ENCODE assay signal across 18 cellular contexts in the genomic region with DNA sequence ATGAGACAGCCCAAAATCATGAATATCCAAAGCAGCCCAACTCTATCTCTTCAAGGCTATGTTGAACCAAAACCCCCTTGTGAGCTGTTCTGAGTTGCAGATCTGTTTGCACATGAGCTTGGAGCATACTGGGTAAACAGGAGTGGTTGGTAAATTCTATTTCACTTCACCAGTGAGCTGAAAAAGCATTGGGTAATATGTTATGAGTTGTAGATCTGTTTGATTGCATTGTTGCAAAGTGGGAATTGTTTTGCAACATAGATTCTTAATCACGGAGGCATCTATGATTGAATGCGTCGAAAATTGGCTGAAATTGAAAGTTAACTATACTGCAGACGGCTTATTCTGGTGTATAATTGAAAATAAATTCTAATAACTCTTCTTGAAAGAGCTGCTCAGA.
"Had no signal": no experiment of that assay in that cellular context is flagged by ENCODE, and none has a peak within 500 bp of the region (broad histone marks: within the 10 kb centered on the region; RNA-seq: fewer than 3 reads in every experiment).

No MANE protein-coding gene starts in this region.

- DNase-seq: activated CD4-positive, alpha-beta T cell treated with anti-CD3 and anti-CD28 coated beads, Interleukin-2, amount 10 ng/mL, durations not matched to agents 24 days and 14 days; activated CD4-positive, CD25-positive, alpha-beta regulatory T cell; activated CD8-positive, alpha-beta T cell treated with anti-CD3 and anti-CD28 coated beads for 36 hours; activated naive CD4-positive, alpha-beta T cell; activated T-cell treated with anti-CD3 and anti-CD28 coated beads, Interleukin-2, amount 50 U/mL, for 1 hour; cortex of kidney; effector CD4-positive, alpha-beta T cell; mesenchymal stem cell; mucosa of descending colon; naive B cell; pancreas; right lobe of liver; stimulated activated CD4-positive, alpha-beta T cell treated with anti-CD3 and anti-CD28 coated beads, Interleukin-4, amount 100 ng/mL, for 1 hour; stimulated activated naive CD8-positive, alpha-beta T cell treated with anti-CD3 and anti-CD28 coated beads, Interleukin-15, amount 100 ng/mL, for 72 hours; T-helper 1 cell; T-helper 9 cell had no signal

- H3K27ac ChIP-seq: ascending aorta, pancreas, right lobe of liver had no signal

- H3K4me3 ChIP-seq: ascending aorta, mucosa of descending colon, pancreas, right lobe of liver, smooth muscle cell had no signal
